ENCODE assay signal across 6 cellular contexts in the genomic region with DNA sequence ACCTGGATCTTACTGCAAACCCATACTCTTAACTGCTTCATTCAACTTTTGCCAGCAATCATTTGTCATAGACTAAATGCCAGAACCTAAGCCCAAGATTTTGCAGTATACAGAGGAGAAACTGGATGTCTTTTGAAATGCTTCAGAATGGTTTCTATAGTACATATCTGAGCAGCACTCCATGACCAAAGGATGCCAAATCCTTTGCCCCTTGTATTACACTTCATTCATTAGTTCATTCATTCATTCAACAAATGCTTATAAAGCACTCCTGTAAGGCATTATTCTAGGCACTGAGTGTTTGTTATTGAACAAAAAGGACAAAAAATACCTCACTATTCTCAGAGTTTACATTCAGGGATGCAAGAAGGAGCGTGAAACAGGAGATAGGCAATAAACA.
"Had no signal": no experiment of that assay in that cellular context is flagged by ENCODE, and none has a peak within 500 bp of the region (broad histone marks: within the 10 kb centered on the region; RNA-seq: fewer than 3 reads in every experiment).

No MANE protein-coding gene starts in this region.

- DNase-seq: GF-D8 had no signal

- FAIRE-seq: G401.6, GM12891, GM12892, GM18507, GM19239 had no signal
